8 cellular contexts compared by ENCODE assay signal in the genomic region with DNA sequence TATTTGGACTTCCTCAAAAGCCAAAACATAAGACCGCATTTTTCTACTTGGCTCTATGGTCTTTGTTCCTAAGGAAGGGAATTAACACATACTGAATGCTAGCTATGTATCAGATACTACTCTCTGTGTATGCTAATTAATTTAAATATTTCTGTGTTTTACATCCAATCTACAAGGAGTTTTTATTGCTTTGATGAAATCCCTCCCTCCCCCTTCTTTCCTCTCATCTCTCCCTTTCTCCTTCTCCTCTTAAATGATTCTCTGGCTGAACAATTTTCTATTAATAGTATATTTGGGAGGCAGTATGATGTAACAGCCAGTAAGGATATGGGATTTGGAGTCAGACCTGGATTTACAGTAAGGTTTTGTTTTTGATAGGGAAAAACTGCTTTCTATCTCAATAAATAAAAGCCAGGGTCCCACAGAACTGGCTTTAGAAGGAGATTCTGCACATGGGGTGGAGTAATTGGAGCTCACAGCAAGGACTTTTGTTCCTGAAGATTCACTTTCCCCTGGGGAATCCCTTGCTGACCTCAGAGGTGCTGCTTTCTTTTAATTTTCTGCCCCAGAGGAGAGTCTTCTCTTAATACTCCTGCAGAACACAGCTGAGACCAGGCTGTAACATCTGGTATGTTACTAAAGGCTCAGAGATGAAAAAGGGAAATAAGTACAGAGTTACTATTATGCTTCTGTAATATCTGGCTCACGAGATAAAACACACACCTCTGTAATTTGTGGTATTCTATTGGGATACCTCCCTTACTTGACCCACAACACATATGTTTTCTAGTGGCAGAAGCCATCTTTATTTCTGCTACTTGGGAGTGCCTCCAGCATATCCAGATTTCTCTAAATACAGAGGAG. TPM values are rescaled to one million over a fixed set of nuclear protein-coding genes. Genes with fewer than 3 reads are reported as not detected.
DNase-seq lines count a peak whose midpoint lies in the region; ATAC-seq and TF ChIP-seq lines count a peak whose summit lies in the region.

No MANE protein-coding gene starts in this region.

- H3K27ac ChIP-seq in CD4-positive, alpha-beta T cell (ENCODE audit: low read depth, low read length), result peak overlapping the region; percentile 71
- H3K27ac ChIP-seq in prostate gland, result peak overlapping the region in 1 of 2 donors; percentile 32

- H3K4me1 ChIP-seq in prostate gland (replicated peaks), result no peaks in the 10 kb centered on the region

- peak overlapping the region; percentile 55 for H3K4me3 Mint-ChIP-seq in CD4-positive, alpha-beta T cell
- H3K4me3 Mint-ChIP-seq in WTC11, result no peak overlapping the region

- no peak overlapping the region for H3K4me3 ChIP-seq in prostate gland

- no peak for DNase-seq in CD4-positive, alpha-beta T cell
- no peak for DNase-seq in WTC11 (ENCODE audit: low spot score)
- peak; percentile 35 for DNase-seq in left kidney (ENCODE audit: low read depth, low spot score)
- no peak for DNase-seq in prostate gland (ENCODE audit: low spot score)
- no peak for DNase-seq in kidney tubule cell (ENCODE audit: low spot score)

- H3K4me1 Mint-ChIP-seq in CD4-positive, alpha-beta T cell (ENCODE audit: low read depth), result peaks cover 68% of the 10 kb centered on the region
- peaks cover 27% of the 10 kb centered on the region for H3K4me1 Mint-ChIP-seq in WTC11

- CTCF ChIA-PET in CD4-positive, alpha-beta T cell (lab: Charles Lee), result interaction anchor here (0.5 to 2.1 kb wide), 4 partner anchors 43 to 346 kb away, joined by 3 to 7 read pairs (median 4); no protein-coding TSS in a partner anchor
- CTCF ChIA-PET in WTC11 (lab: Charles Lee), result interaction anchor here (1.0 to 1.7 kb wide), 2 partner anchors 33 to 50 kb away, joined by 3 to 5 read pairs; no protein-coding TSS in a partner anchor

- no peaks in the 10 kb centered on the region for H3K9me3 ChIP-seq in CD4-positive, alpha-beta T cell (ENCODE audit: control insufficient read depth, low read length)
- H3K9me3 ChIP-seq in prostate gland, result no peaks in the 10 kb centered on the region

- no peaks in the 10 kb centered on the region for H3K36me3 ChIP-seq in prostate gland

- H3K36me3 Mint-ChIP-seq in CD4-positive, alpha-beta T cell (ENCODE audit: low read depth), result peaks cover 4% of the 10 kb centered on the region
- H3K36me3 Mint-ChIP-seq in WTC11, result no peaks in the 10 kb centered on the region

- no peak for TF ChIP-seq POLR2A in prostate gland (IDR thresholded peaks at IDR 0.05)

- TF ChIP-seq CTCF in CD4-positive, alpha-beta T cell (IDR thresholded peaks at IDR 0.05), result no peak
- no peak for TF ChIP-seq CTCF in WTC11 (IDR thresholded peaks at IDR 0.05)
- no peak for TF ChIP-seq CTCF in prostate gland (IDR thresholded peaks at IDR 0.05)

- no peak for ATAC-seq in CD4-positive, alpha-beta T cell (ENCODE audit: poor library complexity)
- ATAC-seq in HG02970 (IDR thresholded peaks at IDR 0.05; ENCODE audit: low FRiP score, unreplicated experiment), result peak; percentile 26
- ATAC-seq in WTC11, result peak; percentile 48
- ATAC-seq in esophagus mucosa, result no peak
- ATAC-seq in HG02642 (IDR thresholded peaks at IDR 0.05; ENCODE audit: poor library complexity, unreplicated experiment), result no peak

- H3K27me3 Mint-ChIP-seq in CD4-positive, alpha-beta T cell, result no peaks in the 10 kb centered on the region
- no peaks in the 10 kb centered on the region for H3K27me3 Mint-ChIP-seq in WTC11 (ENCODE audit: low read depth)

- WGBS in prostate gland, result 64% methylated on average over 2 of the region's 2 CpGs

- intact Hi-C loops in CD4-positive, alpha-beta T cell (cut with DNase I, micrococcal nuclease), result loop anchor here (1.0 to 5.0 kb wide), 3 partner anchors 13 to 43 kb away; partner anchors contain the start of gene EPB41 (in 1 of the 2)
- intact Hi-C loops in prostate gland (cut with DNase I), result no loop called here

- no peaks in the 10 kb centered on the region for H3K9me3 Mint-ChIP-seq in CD4-positive, alpha-beta T cell
- no peaks in the 10 kb centered on the region for H3K9me3 Mint-ChIP-seq in WTC11

- no peaks in the 10 kb centered on the region for H3K27me3 ChIP-seq in CD4-positive, alpha-beta T cell (ENCODE audit: control insufficient read depth, insufficient read depth, low read length)
- no peaks in the 10 kb centered on the region for H3K27me3 ChIP-seq in prostate gland (replicated peaks; ENCODE audit: insufficient read depth)

- H3K27ac Mint-ChIP-seq in CD4-positive, alpha-beta T cell, result peak overlapping the region; percentile 85
- H3K27ac Mint-ChIP-seq in WTC11, result peak overlapping the region; percentile 78

- POLR2A ChIA-PET in CD4-positive, alpha-beta T cell (lab: Charles Lee), result interaction anchor here (0.6 to 6.1 kb wide), 20 partner anchors 8 to 1064 kb away, joined by 3 to 110 read pairs (median 4); partner anchors contain the start of genes EPB41, RNU11, SRSF4 and TAF12
- POLR2A ChIA-PET in WTC11 (lab: Charles Lee), result interaction anchor here (0.6 to 2.6 kb wide), 2 partner anchors 13 to 370 kb away, joined by 4 to 7 read pairs; partner anchors contain the start of gene EPB41

TF ChIP-seq in WTC11, 78 proteins besides CTCF, POLR2A, EP300 and RAD21:
- TF ChIP-seq MYBL2 (CRISPR knock-in tag; IDR thresholded peaks at IDR 0.05) (no peak), OVOL2 (CRISPR knock-in tag; IDR thresholded peaks at IDR 0.05; ENCODE audit: borderline replicate concordance) (no peak), IRF2 (CRISPR knock-in tag; IDR thresholded peaks at IDR 0.05; ENCODE audit: borderline replicate concordance, low read depth) (no peak), TEAD1 (CRISPR knock-in tag; IDR thresholded peaks at IDR 0.05) (no peak), ZNF416 (CRISPR knock-in tag; IDR thresholded peaks at IDR 0.05) (no peak)
- TF ChIP-seq, protein P1, sequence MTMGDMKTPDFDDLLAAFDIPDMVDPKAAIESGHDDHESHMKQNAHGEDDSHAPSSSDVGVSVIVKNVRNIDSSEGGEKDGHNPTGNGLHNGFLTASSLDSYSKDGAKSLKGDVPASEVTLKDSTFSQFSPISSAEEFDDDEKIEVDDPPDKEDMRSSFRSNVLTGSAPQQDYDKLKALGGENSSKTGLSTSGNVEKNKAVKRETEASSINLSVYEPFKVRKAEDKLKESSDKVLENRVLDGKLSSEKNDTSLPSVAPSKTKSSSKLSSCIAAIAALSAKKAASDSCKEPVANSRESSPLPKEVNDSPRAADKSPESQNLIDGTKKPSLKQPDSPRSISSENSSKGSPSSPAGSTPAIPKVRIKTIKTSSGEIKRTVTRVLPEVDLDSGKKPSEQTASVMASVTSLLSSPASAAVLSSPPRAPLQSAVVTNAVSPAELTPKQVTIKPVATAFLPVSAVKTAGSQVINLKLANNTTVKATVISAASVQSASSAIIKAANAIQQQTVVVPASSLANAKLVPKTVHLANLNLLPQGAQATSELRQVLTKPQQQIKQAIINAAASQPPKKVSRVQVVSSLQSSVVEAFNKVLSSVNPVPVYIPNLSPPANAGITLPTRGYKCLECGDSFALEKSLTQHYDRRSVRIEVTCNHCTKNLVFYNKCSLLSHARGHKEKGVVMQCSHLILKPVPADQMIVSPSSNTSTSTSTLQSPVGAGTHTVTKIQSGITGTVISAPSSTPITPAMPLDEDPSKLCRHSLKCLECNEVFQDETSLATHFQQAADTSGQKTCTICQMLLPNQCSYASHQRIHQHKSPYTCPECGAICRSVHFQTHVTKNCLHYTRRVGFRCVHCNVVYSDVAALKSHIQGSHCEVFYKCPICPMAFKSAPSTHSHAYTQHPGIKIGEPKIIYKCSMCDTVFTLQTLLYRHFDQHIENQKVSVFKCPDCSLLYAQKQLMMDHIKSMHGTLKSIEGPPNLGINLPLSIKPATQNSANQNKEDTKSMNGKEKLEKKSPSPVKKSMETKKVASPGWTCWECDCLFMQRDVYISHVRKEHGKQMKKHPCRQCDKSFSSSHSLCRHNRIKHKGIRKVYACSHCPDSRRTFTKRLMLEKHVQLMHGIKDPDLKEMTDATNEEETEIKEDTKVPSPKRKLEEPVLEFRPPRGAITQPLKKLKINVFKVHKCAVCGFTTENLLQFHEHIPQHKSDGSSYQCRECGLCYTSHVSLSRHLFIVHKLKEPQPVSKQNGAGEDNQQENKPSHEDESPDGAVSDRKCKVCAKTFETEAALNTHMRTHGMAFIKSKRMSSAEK (CRISPR knock-in tag; IDR thresholded peaks at IDR 0.05; ENCODE audit: borderline replicate concordance), result no peak

RNA-seq across cellular contexts. Expression of gene EPB41, which starts 13.3 kb away (rescaled TPM):
- total RNA-seq in CD4-positive, alpha-beta T cell, result 100 to 1,000 TPM; 138 to 145 TPM
- 80.6 to 85.0 TPM (median 81.2 TPM) in 3 replicates for total RNA-seq in WTC11 (2021)
- 33.0 TPM for total RNA-seq in esophagus mucosa
- total RNA-seq in prostate gland, result 10 to 100 TPM; 39.4 to 54.4 TPM

Comparison
In these comparisons a context has a peak if more than half of its experiments do, and no peak if none do; other contexts are left out.
1. ATAC-seq: peak in HG02970 (single experiment) and WTC11 (single experiment); none in CD4-positive, alpha-beta T cell (single experiment), esophagus mucosa (single experiment) and HG02642 (single experiment).